ENCODE assay signal across 13 cellular contexts in genomic region chr3:184815046-184815930, GRCh38. TPM values are rescaled to one million over a fixed set of nuclear protein-coding genes. Genes with fewer than 3 reads are reported as not detected.
DNase-seq lines count a peak whose midpoint lies in the region; ATAC-seq and TF ChIP-seq lines count a peak whose summit lies in the region.
"Had no signal": no experiment of that assay in that cellular context is flagged by ENCODE, and none has a peak within 500 bp of the region (broad histone marks: within the 10 kb centered on the region; RNA-seq: fewer than 3 reads in every experiment).

No MANE protein-coding gene starts in this region.

- no peaks in the 10 kb centered on the region for H3K9me3 ChIP-seq in ovary

- no peak for TF ChIP-seq CTCF in AG09309 (IDR thresholded peaks at IDR 0.05; ENCODE audit: control insufficient read depth, insufficient read depth, low read depth, low read length, missing control alignments)
- no peak for TF ChIP-seq CTCF in activated CD8-positive, alpha-beta T cell treated with anti-CD3 and anti-CD28 coated beads for 36 hours (IDR thresholded peaks at IDR 0.05)
- no peak for TF ChIP-seq CTCF in fibroblast of the aortic adventitia (IDR thresholded peaks at IDR 0.05; ENCODE audit: insufficient read depth, low read length)
- TF ChIP-seq CTCF in ovary (IDR thresholded peaks at IDR 0.05) = no peak

- H3K36me3 ChIP-seq in ovary = no peaks in the 10 kb centered on the region

- intact Hi-C loops in activated CD8-positive, alpha-beta T cell treated with anti-CD3 and anti-CD28 coated beads for 36 hours (cut with micrococcal nuclease) = no loop called here
- intact Hi-C loops in ovary (cut with DNase I) = no loop called here

- no peak for TF ChIP-seq POLR2A in ovary (IDR thresholded peaks at IDR 0.05)

- POLR2A ChIA-PET in activated CD8-positive, alpha-beta T cell treated with anti-CD3 and anti-CD28 coated beads for 36 hours (lab: Charles Lee) = interaction anchor here (0.6 to 0.9 kb wide), 2 partner anchors 123 to 169 kb away, joined by 3 read pairs; no protein-coding TSS in a partner anchor

- H3K27me3 ChIP-seq in ovary = no peaks in the 10 kb centered on the region

- H3K9me3 Mint-ChIP-seq in activated CD8-positive, alpha-beta T cell treated with anti-CD3 and anti-CD28 coated beads for 36 hours = no peaks in the 10 kb centered on the region
- H3K9me3 Mint-ChIP-seq: activated B cell treated with CpG ODN at 0.5 μM for 24 hours had no signal

- H3K27ac ChIP-seq in ovary = no peak overlapping the region

- TF ChIP-seq EP300 in ovary (IDR thresholded peaks at IDR 0.05) = no peak

- peaks cover 60% of the 10 kb centered on the region for H3K4me1 Mint-ChIP-seq in activated CD8-positive, alpha-beta T cell treated with anti-CD3 and anti-CD28 coated beads for 36 hours (ENCODE audit: low read depth)

- H3K36me3 Mint-ChIP-seq in activated CD8-positive, alpha-beta T cell treated with anti-CD3 and anti-CD28 coated beads for 36 hours (ENCODE audit: low read depth) = peaks cover 9% of the 10 kb centered on the region

- H3K27me3 Mint-ChIP-seq in activated CD8-positive, alpha-beta T cell treated with anti-CD3 and anti-CD28 coated beads for 36 hours = no peaks in the 10 kb centered on the region
- H3K27me3 Mint-ChIP-seq: activated B cell treated with CpG ODN at 0.5 μM for 24 hours had no signal

- peak; percentile 31 for DNase-seq in AG09309 (ENCODE audit: low read depth)
- DNase-seq in GM04504 (ENCODE audit: low read depth) = peak; percentile 28
- peak; percentile 59 for DNase-seq in activated CD8-positive, alpha-beta T cell treated with anti-CD3 and anti-CD28 coated beads for 36 hours
- DNase-seq in fibroblast of the aortic adventitia (ENCODE audit: low read depth) = peak; percentile 52
- DNase-seq in NCI-H774 (lab: John Stamatoyannopoulos, UW) = no peak
- DNase-seq in ovary = no peak
- DNase-seq in HPDE6-E6E7 (ENCODE audit: extremely low spot score) = no peak
- DNase-seq: activated B cell treated with CpG ODN at 0.5 μM for 24 hours, caudate nucleus, DMS79 treated with DMSO at 0.1 percent for 48 hours, midbrain, MM.1S had no signal

- peak; percentile 45 for ATAC-seq in activated CD8-positive, alpha-beta T cell treated with anti-CD3 and anti-CD28 coated beads for 36 hours
- no peak for ATAC-seq in GM19395 (IDR thresholded peaks at IDR 0.05; ENCODE audit: unreplicated experiment)

- H3K27ac Mint-ChIP-seq in activated CD8-positive, alpha-beta T cell treated with anti-CD3 and anti-CD28 coated beads for 36 hours = peak overlapping the region; percentile 85
- H3K27ac Mint-ChIP-seq: activated B cell treated with CpG ODN at 0.5 μM for 24 hours had no signal

- H3K4me3 Mint-ChIP-seq in activated CD8-positive, alpha-beta T cell treated with anti-CD3 and anti-CD28 coated beads for 36 hours = no peak overlapping the region
- H3K4me3 Mint-ChIP-seq: activated B cell treated with CpG ODN at 0.5 μM for 24 hours had no signal

- WGBS in ovary, 3 donors = 88 to 90% (median 88%) methylated on average over 7 of the region's 7 CpGs

- H3K4me1 ChIP-seq in ovary (ENCODE audit: insufficient read depth) = peaks cover 5% of the 10 kb centered on the region

- CTCF ChIA-PET in activated CD8-positive, alpha-beta T cell treated with anti-CD3 and anti-CD28 coated beads for 36 hours (lab: Charles Lee) = interaction anchor here (0.6 to 2.6 kb wide), 6 partner anchors 8 to 845 kb away, joined by 3 to 17 read pairs (median 4); partner anchors contain the start of gene EPHB3

- H3K4me3 ChIP-seq in AG09309 (ENCODE audit: control insufficient read depth, low read depth, low read length) = no peak overlapping the region
- H3K4me3 ChIP-seq in fibroblast of the aortic adventitia (ENCODE audit: low read depth, low read length) = no peak overlapping the region
- H3K4me3 ChIP-seq in ovary = no peak overlapping the region

RNA-seq across cellular contexts. Expression of gene VPS8, which starts 3.3 kb away (rescaled TPM):
- 10 to 100 TPM; 30.2 to 33.3 TPM for total RNA-seq in activated CD8-positive, alpha-beta T cell treated with anti-CD3 and anti-CD28 coated beads for 36 hours
- total RNA-seq in fibroblast of the aortic adventitia (ENCODE audit: low replicate concordance) = 56.6 and 83.7 TPM in 2 replicates
- 10 to 100 TPM; 37.9 to 58.8 (median 47.7) TPM for total RNA-seq in ovary
- 10 to 100 TPM; 15.0 to 24.9 TPM for polyA plus RNA-seq in ovary

Comparison
In these comparisons a context has a peak if more than half of its experiments do, and no peak if none do; other contexts are left out.
1. DNase-seq: peak in AG09309 (single experiment), GM04504 (single experiment), activated CD8-positive, alpha-beta T cell treated with anti-CD3 and anti-CD28 coated beads for 36 hours (single experiment) and fibroblast of the aortic adventitia (single experiment); none in NCI-H774 (single experiment), ovary (0 of 5) and HPDE6-E6E7 (single experiment).